ENCODE assay signal across 23 cellular contexts in genomic region chr7:34307540-34307939, GRCh38.
A peak's percentile ranks its signal among the peaks of the same experiment; 100 is the strongest.
DNase-seq lines count a peak whose midpoint lies in the region; ATAC-seq, FAIRE-seq and TF ChIP-seq lines count a peak whose summit lies in the region.
"Had no signal": no experiment of that assay in that cellular context is flagged by ENCODE, and none has a peak within 500 bp of the region (broad histone marks: within the 10 kb centered on the region; RNA-seq: fewer than 3 reads in every experiment).

No MANE protein-coding gene starts in this region.

- peaks cover 0 to 2% of the 10 kb centered on the region in 2 donors for H3K9me3 ChIP-seq in transverse colon
- H3K9me3 ChIP-seq: BE2C had no signal

- no peak for TF ChIP-seq POLR2A in transverse colon (IDR thresholded peaks at IDR 0.05)

- intact Hi-C loops in left colon (cut with DNase I, micrococcal nuclease) (no loop called here), transverse colon (cut with DNase I; ENCODE audit: low total_unique reads) (no loop called here)

- H3K4me3 ChIP-seq in LNCaP clone FGC (ENCODE audit: low read depth, low read length) (peak overlapping the region; percentile 21; the same call in 1 of the 2 replicates), transverse colon (no peak overlapping the region)
- H3K4me3 ChIP-seq: A549, BLaER1 had no signal

- peak overlapping the region; percentile 24 to 69 (median 48) for H3K27ac ChIP-seq in transverse colon
- H3K27ac ChIP-seq: 22Rv1, A549, BLaER1 had no signal

- FAIRE-seq in colon (lab: Jason Lieb, UNC): peak; percentile 53
- FAIRE-seq: A549, G401.6, GM12891, GM18507 had no signal

- H3K27me3 Mint-ChIP-seq in chondrocyte (ENCODE audit: low read depth): peaks cover 3% of the 10 kb centered on the region
- H3K27me3 Mint-ChIP-seq: CD4-positive, CD25-positive, alpha-beta regulatory T cell had no signal

- TF ChIP-seq CTCF in LNCaP clone FGC (IDR thresholded peaks at IDR 0.05; ENCODE audit: control insufficient read depth, extremely low read depth, insufficient read depth) (no peak), transverse colon (IDR thresholded peaks at IDR 0.05) (no peak), chondrocyte (IDR thresholded peaks at IDR 0.05) (no peak)

- H3K4me3 Mint-ChIP-seq in chondrocyte (ENCODE audit: unreplicated experiment): no peak overlapping the region
- H3K4me3 Mint-ChIP-seq: CD14-positive monocyte; CD4-positive, alpha-beta memory T cell; CD4-positive, CD25-positive, alpha-beta regulatory T cell; CD8-positive, alpha-beta memory T cell had no signal

- in situ Hi-C loops in transverse colon (cut with MboI; ENCODE audit: low pct_ligation_motif_present in 1 of 4, low pct_unique_long_range_greater_than_20kb in 1 of 4, low sequenced_read_pairs in 3 of 4): no loop called here

- no peaks in the 10 kb centered on the region for H3K27me3 ChIP-seq in transverse colon
- H3K27me3 ChIP-seq: BE2C, BLaER1 had no signal

- peaks cover 12% of the 10 kb centered on the region for H3K9me3 Mint-ChIP-seq in chondrocyte (ENCODE audit: low read depth)

- H3K36me3 Mint-ChIP-seq in chondrocyte (ENCODE audit: low read depth): no peaks in the 10 kb centered on the region
- H3K36me3 Mint-ChIP-seq: CD14-positive monocyte; CD4-positive, alpha-beta memory T cell; CD4-positive, CD25-positive, alpha-beta regulatory T cell had no signal

- H3K27ac Mint-ChIP-seq in chondrocyte (ENCODE audit: unreplicated experiment): no peak overlapping the region
- H3K27ac Mint-ChIP-seq: CD14-positive monocyte; CD4-positive, alpha-beta memory T cell; CD4-positive, CD25-positive, alpha-beta regulatory T cell; CD8-positive, alpha-beta memory T cell had no signal

- 27 to 30% methylated on average over 1 of the region's 1 CpG for WGBS in transverse colon (ENCODE audit: low coverage in 1 of 2), 2 donors

- DNase-seq in LNCaP clone FGC (ENCODE audit: low read depth) (peak; percentile 57), left colon (no peak), transverse colon (no peak), chondrocyte (ENCODE audit: low spot score) (no peak), DMS153 (lab: John Stamatoyannopoulos, UW) (no peak), NCI-H774 (lab: John Stamatoyannopoulos, UW) (no peak)
- DNase-seq: BE2C; C1 segment of cervical spinal cord; CD4-positive, alpha-beta memory T cell; CD4-positive, CD25-positive, alpha-beta regulatory T cell; CD8-positive, alpha-beta memory T cell; COR-L47; DMS 273 treated with DMSO at 0.1 percent for 48 hours; DMS79 treated with DMSO at 0.1 percent for 48 hours; GF-D8 had no signal

- no peak for TF ChIP-seq EP300 in transverse colon (IDR thresholded peaks at IDR 0.05; ENCODE audit: low read depth)

- peak; percentile 91 for ATAC-seq in left colon
- ATAC-seq: A549 had no signal

- H3K4me1 ChIP-seq in transverse colon: peaks cover 0 to 32% (median 8%) of the 10 kb centered on the region in 4 donors
- H3K4me1 ChIP-seq: A549, BE2C, BLaER1 had no signal

- no peaks in the 10 kb centered on the region for H3K36me3 ChIP-seq in transverse colon
- H3K36me3 ChIP-seq: BE2C, BLaER1 had no signal

- H3K4me1 Mint-ChIP-seq in chondrocyte (ENCODE audit: low read depth): no peaks in the 10 kb centered on the region
- H3K4me1 Mint-ChIP-seq: CD14-positive monocyte; CD4-positive, alpha-beta memory T cell; CD4-positive, CD25-positive, alpha-beta regulatory T cell; CD8-positive, alpha-beta memory T cell had no signal
